In the genomic region with DNA sequence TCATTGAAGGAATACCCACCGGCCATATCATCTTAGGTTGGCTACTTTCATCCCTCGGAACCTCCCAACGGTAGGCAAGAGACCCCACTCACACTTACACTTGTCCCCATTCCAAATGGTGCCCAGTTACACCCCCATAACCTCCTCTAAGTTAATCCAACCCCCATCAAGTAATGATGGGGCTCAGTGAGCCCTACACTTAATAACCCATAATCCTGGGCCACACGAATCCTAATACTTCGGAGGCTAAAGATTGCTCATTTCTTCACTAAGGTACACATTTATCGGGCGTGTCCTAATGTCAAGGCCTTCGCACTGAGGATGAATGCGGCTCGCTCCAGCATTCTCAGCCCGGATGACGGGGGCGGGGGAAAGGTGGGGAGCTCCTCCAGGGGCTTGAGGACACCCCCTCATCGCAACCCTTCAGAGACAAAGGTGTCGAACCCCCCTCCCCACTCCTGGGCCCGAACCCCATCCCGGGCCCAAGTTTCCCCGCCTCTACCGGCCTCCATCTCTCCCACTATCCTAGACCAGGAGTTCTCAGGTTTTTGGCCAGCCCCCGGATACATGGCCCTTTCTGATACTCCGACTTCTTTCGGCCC, we compare ENCODE assay signal across 9 cellular contexts. TPM values are rescaled to one million over a fixed set of nuclear protein-coding genes. Genes with fewer than 3 reads are reported as not detected.
DNase-seq lines count a peak whose midpoint lies in the region; ATAC-seq and TF ChIP-seq lines count a peak whose summit lies in the region.
"Had no signal": no experiment of that assay in that cellular context is flagged by ENCODE, and none has a peak within 500 bp of the region (broad histone marks: within the 10 kb centered on the region; RNA-seq: fewer than 3 reads in every experiment).

No MANE protein-coding gene starts in this region.

- H3K9me3 ChIP-seq in BE2C (no peaks in the 10 kb centered on the region), breast epithelium (no peaks in the 10 kb centered on the region), mesenchymal stem cell (ENCODE audit: control insufficient read depth, low read length) (no peaks in the 10 kb centered on the region)

- ATAC-seq in HG02588 (IDR thresholded peaks at IDR 0.05; ENCODE audit: unreplicated experiment): peak; percentile 2

- H2BK5ac ChIP-seq in mesenchymal stem cell (ENCODE audit: low read depth, low read length, poor library complexity, severe bottlenecking): no peak overlapping the region

- TF ChIP-seq CTCF in BE2C (IDR thresholded peaks at IDR 0.05; ENCODE audit: low read depth, low read length) (no peak), breast epithelium (IDR thresholded peaks at IDR 0.05) (no peak)

- H3K4me3 ChIP-seq in BE2C (ENCODE audit: low read depth, low read length): peak overlapping the region; percentile 98
- peak overlapping the region; percentile 82 to 84 (median 84) for H3K4me3 ChIP-seq in breast epithelium
- peak overlapping the region; percentile 93 to 99 for H3K4me3 ChIP-seq in mesenchymal stem cell (ENCODE audit: insufficient read depth in 1 of 2, low read depth in 1 of 2, low read length in 2 of 2)

- no peak overlapping the region for H2AFZ ChIP-seq in mesenchymal stem cell (ENCODE audit: low read depth, low read length)

- DNase-seq in BE2C (no peak), breast epithelium (ENCODE audit: low spot score in 2 of 2) (no peak), mesenchymal stem cell (no peak), middle frontal gyrus (ENCODE audit: extremely low spot score, low spot score) (no peak), AG08395 (ENCODE audit: low spot score) (no peak), iPS-NIHi11 (ENCODE audit: low spot score) (no peak)
- DNase-seq in NK-92 treated with Interleukin-12 subunit alpha and Interleukin-12 subunit beta, amount 100 ng/mL, for 24 hours (lab: John Stamatoyannopoulos, UW): no peak

- H3K27me3 ChIP-seq in BE2C: no peaks in the 10 kb centered on the region
- no peaks in the 10 kb centered on the region for H3K27me3 ChIP-seq in breast epithelium
- H3K27me3 ChIP-seq in mesenchymal stem cell (ENCODE audit: control insufficient read depth in 1 of 2, insufficient read depth in 1 of 2, low read length in 2 of 2): no peaks in the 10 kb centered on the region

- intact Hi-C loops in breast epithelium (cut with DNase I; ENCODE audit: low total_unique reads): loop anchor here (10.0 kb wide), 1 partner anchor 104 kb away; a partner anchor contains a TSS

- TF ChIP-seq POLR2A in breast epithelium (IDR thresholded peaks at IDR 0.05): no peak

- peak overlapping the region in 1 of 2 experiments; percentile 40 for H3K23ac ChIP-seq in mesenchymal stem cell (ENCODE audit: low read length in 2 of 2)

- H3K36me3 ChIP-seq in BE2C (peaks cover 49% of the 10 kb centered on the region), breast epithelium (no peaks in the 10 kb centered on the region), mesenchymal stem cell (ENCODE audit: control insufficient read depth in 1 of 2, insufficient read depth in 2 of 2, low read depth in 1 of 2, low read length in 2 of 2) (peaks cover 29 to 45% of the 10 kb centered on the region in 2 experiments)

- H3K14ac ChIP-seq in mesenchymal stem cell (ENCODE audit: low read length in 2 of 2): peak overlapping the region in 1 of 2 experiments; percentile 75

- H4K91ac ChIP-seq in mesenchymal stem cell (ENCODE audit: low read length): no peak overlapping the region

- no peak overlapping the region for H2BK15ac ChIP-seq in mesenchymal stem cell (ENCODE audit: low read depth, poor library complexity, severe bottlenecking)

- 4% methylated on average over 22 of the region's 22 CpGs for WGBS in mesenchymal stem cell

- peak overlapping the region in 1 of 2 experiments; percentile 73 for H3K18ac ChIP-seq in mesenchymal stem cell (ENCODE audit: low read depth in 1 of 2, low read length in 2 of 2)

- H2AK5ac ChIP-seq in mesenchymal stem cell (ENCODE audit: low read length, severe bottlenecking): peak overlapping the region; percentile 44

- H3K4me2 ChIP-seq in mesenchymal stem cell (ENCODE audit: low read length, poor library complexity, severe bottlenecking): peak overlapping the region; percentile 95

- peak overlapping the region; percentile 87 for H4K8ac ChIP-seq in mesenchymal stem cell (ENCODE audit: low read length)

- H2BK12ac ChIP-seq in mesenchymal stem cell (ENCODE audit: low read length in 2 of 2): no peak overlapping the region

- H3K4ac ChIP-seq in mesenchymal stem cell (ENCODE audit: low read depth in 1 of 2, low read length in 2 of 2): peak overlapping the region; percentile 13 to 96

- peak overlapping the region; percentile 84 to 86 for H3K27ac ChIP-seq in breast epithelium
- peak overlapping the region; percentile 39 for H3K27ac ChIP-seq in mesenchymal stem cell (ENCODE audit: low read length, poor library complexity, severe bottlenecking)

- peaks cover 12% of the 10 kb centered on the region for H3K79me1 ChIP-seq in mesenchymal stem cell (replicated peaks; ENCODE audit: low read length, poor library complexity, severe bottlenecking)

- H2BK120ac ChIP-seq in mesenchymal stem cell (ENCODE audit: low read depth, low read length): no peak overlapping the region

- no peaks in the 10 kb centered on the region for H3K4me1 ChIP-seq in BE2C
- H3K4me1 ChIP-seq in breast epithelium: peaks cover 0 to 12% of the 10 kb centered on the region in 2 donors
- peaks cover 4% of the 10 kb centered on the region for H3K4me1 ChIP-seq in mesenchymal stem cell (ENCODE audit: control insufficient read depth, insufficient read depth, low read depth, low read length)

- H3K9ac ChIP-seq in mesenchymal stem cell (ENCODE audit: low read length): peak overlapping the region; percentile 94

RNA-seq across cellular contexts. Expression of a gene that starts 0.4 kb away (rescaled TPM):
- polyA plus RNA-seq in BE2C (2012; ENCODE audit: insufficient read depth, insufficient read length, low read depth): 390 TPM
- 100 to 1,000 TPM in 2 of 3 donors, 10 to 100 TPM in 1; 92.2 to 169 (median 147) TPM for total RNA-seq in breast epithelium
- polyA plus RNA-seq in mesenchymal stem cell (2013, experiment 1 of 2): 125 TPM
- 126 TPM for polyA plus RNA-seq in mesenchymal stem cell (2013, experiment 2 of 2)

RNA-seq across cellular contexts. Expression of a gene that starts 8.1 kb away (rescaled TPM):
- polyA plus RNA-seq in BE2C (2012; ENCODE audit: insufficient read depth, insufficient read length, low read depth): 22.0 TPM
- total RNA-seq in breast epithelium: 100 to 1,000 TPM in 1 of 3 donors, 10 to 100 TPM in 2; 19.9 to 134 (median 46.5) TPM
- 0.04 TPM for polyA plus RNA-seq in mesenchymal stem cell (2013, experiment 1 of 2)
- 0.07 TPM for polyA plus RNA-seq in mesenchymal stem cell (2013, experiment 2 of 2)

RNA-seq across cellular contexts. Expression of a gene that starts 11.9 kb away (rescaled TPM):
- polyA plus RNA-seq in BE2C (2012; ENCODE audit: insufficient read depth, insufficient read length, low read depth): 52.7 TPM
- total RNA-seq in breast epithelium: 10 to 100 TPM; 43.3 to 70.7 (median 54.2) TPM
- polyA plus RNA-seq in mesenchymal stem cell (2013, experiment 1 of 2): 48.6 TPM
- 47.9 TPM for polyA plus RNA-seq in mesenchymal stem cell (2013, experiment 2 of 2)

RNA-seq across cellular contexts. Expression of a gene that starts 36.5 kb away (rescaled TPM):
- polyA plus RNA-seq in BE2C (2012; ENCODE audit: insufficient read depth, insufficient read length, low read depth): 244 TPM
- total RNA-seq in breast epithelium: 100 to 1,000 TPM in 1 of 3 donors, 10 to 100 TPM in 2; 37.1 to 112 (median 71.8) TPM
- polyA plus RNA-seq in mesenchymal stem cell (2013, experiment 1 of 2): 33.6 TPM
- 34.1 TPM for polyA plus RNA-seq in mesenchymal stem cell (2013, experiment 2 of 2)

RNA-seq across cellular contexts. Expression of a gene that starts 42.1 kb away (rescaled TPM):
- 2.4 TPM for polyA plus RNA-seq in BE2C (2012; ENCODE audit: insufficient read depth, insufficient read length, low read depth)
- 10 to 100 TPM in 2 of 3 donors, 1 to 10 TPM in 1; 6.1 to 40.0 (median 28.5) TPM for total RNA-seq in breast epithelium
- 0.29 TPM for polyA plus RNA-seq in mesenchymal stem cell (2013, experiment 1 of 2)
- polyA plus RNA-seq in mesenchymal stem cell (2013, experiment 2 of 2): 0.25 TPM
- total RNA-seq: glomerular endothelial cell had no signal
